In the genomic region with DNA sequence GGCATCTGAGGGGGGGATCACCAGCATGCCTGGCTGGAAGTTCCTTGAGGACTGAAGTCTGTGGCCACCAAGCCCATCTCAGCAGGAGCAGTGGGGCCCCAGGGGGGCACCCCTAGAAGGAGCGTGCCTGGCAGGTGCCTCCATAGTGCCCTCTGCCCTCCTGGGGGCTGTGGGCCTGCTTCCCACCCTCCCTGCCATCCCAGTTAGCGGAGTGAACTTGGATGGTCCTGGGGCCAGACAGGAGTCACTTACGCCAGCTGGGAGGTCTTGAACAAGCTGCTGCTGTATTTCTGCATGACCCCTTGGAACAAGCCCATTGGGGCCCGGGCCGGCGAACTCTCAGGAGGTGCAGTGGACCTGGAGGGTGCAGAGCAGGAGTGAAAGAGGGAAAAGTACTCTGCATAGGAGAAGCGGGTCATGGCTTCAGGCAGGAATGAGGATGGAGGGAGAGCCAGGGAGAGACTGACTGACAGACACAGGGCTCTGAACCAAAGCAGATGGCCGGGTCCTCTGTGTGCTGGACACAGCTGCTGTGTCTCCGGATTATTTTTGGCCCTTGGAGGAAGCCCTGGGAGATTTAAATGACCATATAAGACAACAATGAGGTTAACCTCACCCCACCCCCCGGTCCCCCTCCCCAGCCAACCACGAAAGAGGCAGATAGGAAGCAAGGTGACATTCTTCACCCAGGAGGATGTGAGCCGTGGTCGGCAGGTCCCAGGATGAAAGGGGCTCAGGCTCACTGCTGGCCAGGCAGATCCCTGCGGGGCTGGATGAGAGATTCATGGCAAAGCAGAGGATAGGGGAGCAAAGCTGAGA, we compare ENCODE assay signal across 11 cellular contexts. TPM values are rescaled to one million over a fixed set of nuclear protein-coding genes. Genes with fewer than 3 reads are reported as not detected.
A peak's percentile ranks its signal among the peaks of the same experiment; 100 is the strongest.
DNase-seq lines count a peak whose midpoint lies in the region; ATAC-seq and TF ChIP-seq lines count a peak whose summit lies in the region.
"Had no signal": no experiment of that assay in that cellular context is flagged by ENCODE, and none has a peak within 500 bp of the region (broad histone marks: within the 10 kb centered on the region; RNA-seq: fewer than 3 reads in every experiment).

No MANE protein-coding gene starts in this region.

- H3K27me3 Mint-ChIP-seq in activated B cell treated with CpG ODN at 0.5 μM for 24 hours: no peaks in the 10 kb centered on the region
- H3K27me3 Mint-ChIP-seq in stimulated activated naive CD8-positive, alpha-beta T cell treated with anti-CD3 and anti-CD28 coated beads, Interleukin-15, amount 100 ng/mL, for 72 hours: no peaks in the 10 kb centered on the region

- CTCF ChIA-PET in activated B cell treated with CpG ODN at 0.5 μM for 24 hours (lab: Charles Lee): interaction anchor here (0.7 to 12.0 kb wide), 3 partner anchors 14 to 47 kb away, joined by 3 to 126 read pairs (median 16); no protein-coding TSS in a partner anchor

- POLR2A ChIA-PET in activated B cell treated with CpG ODN at 0.5 μM for 24 hours (lab: Charles Lee): interaction anchor here (1.0 to 7.2 kb wide), 3 partner anchors 9 to 17 kb away, joined by 3 to 133 read pairs (median 4); no protein-coding TSS in a partner anchor

- no peaks in the 10 kb centered on the region for H3K9me3 Mint-ChIP-seq in activated B cell treated with CpG ODN at 0.5 μM for 24 hours
- H3K9me3 Mint-ChIP-seq in stimulated activated naive CD8-positive, alpha-beta T cell treated with anti-CD3 and anti-CD28 coated beads, Interleukin-15, amount 100 ng/mL, for 72 hours: no peaks in the 10 kb centered on the region

- H3K27ac Mint-ChIP-seq in activated B cell treated with CpG ODN at 0.5 μM for 24 hours: peak overlapping the region; percentile 56
- H3K27ac Mint-ChIP-seq in stimulated activated naive CD8-positive, alpha-beta T cell treated with anti-CD3 and anti-CD28 coated beads, Interleukin-15, amount 100 ng/mL, for 72 hours: peak overlapping the region; percentile 93 to 100

- no peaks in the 10 kb centered on the region for H3K27me3 ChIP-seq in right atrium auricular region

- ATAC-seq in activated B cell treated with CpG ODN at 0.5 μM for 24 hours (ENCODE audit: low read depth): no peak
- ATAC-seq in stimulated activated naive CD8-positive, alpha-beta T cell treated with anti-CD3 and anti-CD28 coated beads, Interleukin-15, amount 100 ng/mL, for 72 hours: no peak
- no peak for ATAC-seq in HG03045 (IDR thresholded peaks at IDR 0.05; ENCODE audit: unreplicated experiment)

- peak overlapping the region; percentile 73 to 83 for H3K27ac ChIP-seq in right atrium auricular region

- H3K9me3 ChIP-seq in right atrium auricular region: no peaks in the 10 kb centered on the region

- TF ChIP-seq CTCF in activated B cell treated with CpG ODN at 0.5 μM for 24 hours (IDR thresholded peaks at IDR 0.05) (no peak), right atrium auricular region (IDR thresholded peaks at IDR 0.05) (no peak)

- H3K36me3 ChIP-seq in right atrium auricular region: peaks cover 56% of the 10 kb centered on the region

- intact Hi-C loops in activated B cell treated with CpG ODN at 0.5 μM for 24 hours (cut with micrococcal nuclease): loop anchor here (5.0 kb wide), 3 partner anchors 46 to 1279 kb away; no protein-coding TSS in a partner anchor

- H3K36me3 Mint-ChIP-seq in activated B cell treated with CpG ODN at 0.5 μM for 24 hours (ENCODE audit: low read depth): no peaks in the 10 kb centered on the region

- H3K4me1 Mint-ChIP-seq in activated B cell treated with CpG ODN at 0.5 μM for 24 hours: peaks cover 83% of the 10 kb centered on the region
- H3K4me1 Mint-ChIP-seq in stimulated activated naive CD8-positive, alpha-beta T cell treated with anti-CD3 and anti-CD28 coated beads, Interleukin-15, amount 100 ng/mL, for 72 hours: peaks cover 98% of the 10 kb centered on the region

- peaks cover 0 to 58% of the 10 kb centered on the region in 2 donors for H3K4me1 ChIP-seq in right atrium auricular region

- no peak overlapping the region for H3K4me3 ChIP-seq in right atrium auricular region

- DNase-seq in activated T-cell treated with anti-CD3 and anti-CD28 coated beads, Interleukin-2, amount 50 U/mL, for 48 hours: peak; percentile 50 to 61
- DNase-seq in activated T-cell treated with anti-CD3 and anti-CD28 coated beads for 4 hours (no peak), activated B cell treated with CpG ODN at 0.5 μM for 24 hours (no peak), right atrium auricular region (ENCODE audit: low spot score) (no peak), mucosa of gallbladder (ENCODE audit: low spot score) (no peak), COLO829 (ENCODE audit: low spot score) (no peak)
- DNase-seq in stimulated activated naive CD8-positive, alpha-beta T cell treated with anti-CD3 and anti-CD28 coated beads, Interleukin-15, amount 100 ng/mL, for 72 hours: no peak
- DNase-seq: NCI-H2227 treated with DMSO at 0.1 percent for 48 hours, T1000 had no signal

- no peak overlapping the region for H3K4me3 Mint-ChIP-seq in activated B cell treated with CpG ODN at 0.5 μM for 24 hours
- peak overlapping the region; percentile 93 to 97 for H3K4me3 Mint-ChIP-seq in stimulated activated naive CD8-positive, alpha-beta T cell treated with anti-CD3 and anti-CD28 coated beads, Interleukin-15, amount 100 ng/mL, for 72 hours

RNA-seq across cellular contexts. Expression of a gene that starts 19.6 kb away (rescaled TPM):
- 2.7 and 3.1 TPM in 2 replicates for total RNA-seq in activated B cell treated with CpG ODN at 0.5 μM for 24 hours
- 100 to 1,000 TPM; 115 to 187 TPM for total RNA-seq in right atrium auricular region
- total RNA-seq in mucosa of gallbladder: 28.0 TPM

RNA-seq across cellular contexts. Expression of a gene that starts 29.6 kb away (rescaled TPM):
- total RNA-seq in activated B cell treated with CpG ODN at 0.5 μM for 24 hours (not detected in 2 replicates), right atrium auricular region (not detected), mucosa of gallbladder (not detected)
- total RNA-seq: astrocyte had no signal

RNA-seq across cellular contexts. Expression of a gene that starts 40.4 kb away (rescaled TPM):
- total RNA-seq in activated B cell treated with CpG ODN at 0.5 μM for 24 hours (not detected in 2 replicates), right atrium auricular region (not detected), mucosa of gallbladder (not detected)
- total RNA-seq: astrocyte had no signal

Comparison
In these comparisons a context has a peak if more than half of its experiments do, and no peak if none do; other contexts are left out.
1. DNase-seq: peak in activated T-cell treated with anti-CD3 and anti-CD28 coated beads, Interleukin-2, amount 50 U/mL, for 48 hours (2 of 2); none in activated T-cell treated with anti-CD3 and anti-CD28 coated beads for 4 hours (single experiment), activated B cell treated with CpG ODN at 0.5 μM for 24 hours (single experiment), right atrium auricular region (single experiment), stimulated activated naive CD8-positive, alpha-beta T cell treated with anti-CD3 and anti-CD28 coated beads, Interleukin-15, amount 100 ng/mL, for 72 hours (0 of 2), mucosa of gallbladder (single experiment) and COLO829 (single experiment).